In genomic region chr3:132347095-132347494, GRCh38 we compare ENCODE assay signal across 13 cellular contexts. TPM values are rescaled to one million over a fixed set of nuclear protein-coding genes. Genes with fewer than 3 reads are reported as not detected.
DNase-seq lines count a peak whose midpoint lies in the region; ATAC-seq and TF ChIP-seq lines count a peak whose summit lies in the region.
"Had no signal": no experiment of that assay in that cellular context is flagged by ENCODE, and none has a peak within 500 bp of the region (broad histone marks: within the 10 kb centered on the region; RNA-seq: fewer than 3 reads in every experiment).

No MANE protein-coding gene starts in this region.

- H3K27ac Mint-ChIP-seq in progenitor cell of endocrine pancreas: peak overlapping the region; percentile 36
- H3K27ac Mint-ChIP-seq: natural killer cell treated with Interleukin-12 subunit alpha and Interleukin-12 subunit beta and Interleukin-15 and Interleukin-18, amount 100 ng/mL, for 72 hours; T-helper 17 cell had no signal

- H3K9me3 ChIP-seq in esophagus squamous epithelium: no peaks in the 10 kb centered on the region

- DNase-seq in GM03348 (ENCODE audit: low spot score): peak; percentile 58
- DNase-seq in NCI-H69 (lab: John Stamatoyannopoulos, UW): peak; percentile 5
- no peak for DNase-seq in esophagus squamous epithelium (lab: John Stamatoyannopoulos, UW)
- DNase-seq in progenitor cell of endocrine pancreas (ENCODE audit: low spot score, unreplicated experiment): no peak
- DNase-seq in activated CD4-positive, alpha-beta T cell treated with anti-CD3 and anti-CD28 coated beads for 1 hour: no peak
- DNase-seq in activated CD4-positive, CD25-positive, alpha-beta regulatory T cell treated with anti-CD3 and anti-CD28 coated beads, Interleukin-2, amount 50 U/mL, for 72 hours: no peak
- DNase-seq in RKO (ENCODE audit: low spot score): no peak
- DNase-seq: activated T-cell treated with anti-CD3 and anti-CD28 coated beads for 4 hours, NCI-H2227 treated with DMSO at 0.1 percent for 48 hours, T-helper 17 cell had no signal

- no peaks in the 10 kb centered on the region for H3K27me3 Mint-ChIP-seq in progenitor cell of endocrine pancreas

- H3K4me1 Mint-ChIP-seq in progenitor cell of endocrine pancreas (ENCODE audit: low read depth): peaks cover 10% of the 10 kb centered on the region
- H3K4me1 Mint-ChIP-seq: central memory CD8-positive, alpha-beta T cell had no signal

- no peak for ATAC-seq in GM19397 (IDR thresholded peaks at IDR 0.05; ENCODE audit: unreplicated experiment)
- ATAC-seq: natural killer cell treated with Interleukin-12 subunit alpha and Interleukin-12 subunit beta and Interleukin-15 and Interleukin-18, amount 100 ng/mL, for 72 hours; T-helper 17 cell had no signal

- TF ChIP-seq POLR2A in esophagus squamous epithelium (IDR thresholded peaks at IDR 0.05): no peak

- no peaks in the 10 kb centered on the region for H3K27me3 ChIP-seq in esophagus squamous epithelium

- intact Hi-C loops in esophagus squamous epithelium (cut with DNase I): no loop called here

- H3K36me3 Mint-ChIP-seq in progenitor cell of endocrine pancreas (ENCODE audit: insufficient read depth): no peaks in the 10 kb centered on the region
- H3K36me3 Mint-ChIP-seq: natural killer cell treated with Interleukin-12 subunit alpha and Interleukin-12 subunit beta and Interleukin-15 and Interleukin-18, amount 100 ng/mL, for 72 hours had no signal

- peaks cover 4 to 60% (median 6%) of the 10 kb centered on the region in 3 donors for H3K4me1 ChIP-seq in esophagus squamous epithelium

- peak overlapping the region in 3 of 4 donors; percentile 32 to 48 (median 39) for H3K27ac ChIP-seq in esophagus squamous epithelium

- TF ChIP-seq CTCF in esophagus squamous epithelium (IDR thresholded peaks at IDR 0.05): no peak
- no peak for TF ChIP-seq CTCF in progenitor cell of endocrine pancreas (IDR thresholded peaks at IDR 0.05; ENCODE audit: unreplicated experiment)

- H3K4me3 Mint-ChIP-seq in progenitor cell of endocrine pancreas (ENCODE audit: low read depth): no peak overlapping the region
- H3K4me3 Mint-ChIP-seq: central memory CD8-positive, alpha-beta T cell; natural killer cell treated with Interleukin-12 subunit alpha and Interleukin-12 subunit beta and Interleukin-15 and Interleukin-18, amount 100 ng/mL, for 72 hours; T-helper 17 cell had no signal

- no peaks in the 10 kb centered on the region for H3K9me3 Mint-ChIP-seq in progenitor cell of endocrine pancreas (ENCODE audit: low read depth)
- H3K9me3 Mint-ChIP-seq: central memory CD8-positive, alpha-beta T cell; natural killer cell treated with Interleukin-12 subunit alpha and Interleukin-12 subunit beta and Interleukin-15 and Interleukin-18, amount 100 ng/mL, for 72 hours had no signal

- no peak overlapping the region for H3K4me3 ChIP-seq in esophagus squamous epithelium

- H3K36me3 ChIP-seq in esophagus squamous epithelium: peaks cover 0 to 43% (median 0%) of the 10 kb centered on the region in 3 donors

- 20 to 33% methylated on average over 1 of the region's 1 CpG for WGBS in esophagus squamous epithelium, 2 donors

RNA-seq across cellular contexts. Expression of gene ACP3, which starts 29.9 kb away (rescaled TPM):
- 10 to 100 TPM; 22.1 to 83.6 (median 40.5) TPM for total RNA-seq in esophagus squamous epithelium
- total RNA-seq in progenitor cell of endocrine pancreas: 8.1 and 9.1 TPM in 2 replicates
- total RNA-seq: natural killer cell treated with Interleukin-12 subunit alpha and Interleukin-12 subunit beta and Interleukin-15 and Interleukin-18, amount 100 ng/mL, for 72 hours had no signal

Comparison
In these comparisons a context has a peak if more than half of its experiments do, and no peak if none do; other contexts are left out.
1. DNase-seq: peak in GM03348 (single experiment) and NCI-H69 (single experiment); none in esophagus squamous epithelium (single experiment), progenitor cell of endocrine pancreas (single experiment), activated CD4-positive, alpha-beta T cell treated with anti-CD3 and anti-CD28 coated beads for 1 hour (single experiment), activated CD4-positive, CD25-positive, alpha-beta regulatory T cell treated with anti-CD3 and anti-CD28 coated beads, Interleukin-2, amount 50 U/mL, for 72 hours (single experiment) and RKO (single experiment).